Comparison of ENCODE assay signal across 16 cellular contexts in genomic region chr1:23772854-23773242, GRCh38.
"Had no signal": no experiment of that assay in that cellular context is flagged by ENCODE, and none has a peak within 500 bp of the region (broad histone marks: within the 10 kb centered on the region; RNA-seq: fewer than 3 reads in every experiment).

No MANE protein-coding gene starts in this region.

- H3K4me3 Mint-ChIP-seq: activated CD4-positive, alpha-beta memory T cell treated with anti-CD3 and anti-CD28 coated beads for 36 hours; activated CD4-positive, alpha-beta T cell treated with anti-CD3 and anti-CD28 coated beads, Interleukin-2, amount 10 ng/mL, durations not matched to agents 24 days and 14 days; activated naive CD4-positive, alpha-beta T cell treated with anti-CD3 and anti-CD28 coated beads for 36 hours; activated naive CD8-positive, alpha-beta T cell treated with anti-CD3 and anti-CD28 coated beads, Interleukin-2, amount 10 ng/mL, durations not matched to agents 7 days and 5 days; activated T-helper 1 cell treated with anti-CD3 and anti-CD28 coated beads, Interleukin-12 subunit alpha, Interleukin-12 subunit beta, Interleukin-2, Interleukin-4 antibody, amounts not matched to agents 30 ng/mL and 10 ng/mL and 1 ng/mL, durations not matched to agents 14 hours and 24 hours and 36 hours; natural killer cell treated with Interleukin-12 subunit alpha and Interleukin-12 subunit beta and Interleukin-15 and Interleukin-18, amount 100 ng/mL, for 72 hours had no signal

- H3K9me3 Mint-ChIP-seq: activated CD4-positive, alpha-beta memory T cell treated with anti-CD3 and anti-CD28 coated beads for 36 hours; activated CD4-positive, alpha-beta T cell treated with anti-CD3 and anti-CD28 coated beads, Interleukin-2, amount 10 ng/mL, durations not matched to agents 24 days and 14 days; activated naive CD4-positive, alpha-beta T cell treated with anti-CD3 and anti-CD28 coated beads for 36 hours; activated naive CD8-positive, alpha-beta T cell treated with anti-CD3 and anti-CD28 coated beads, Interleukin-2, amount 10 ng/mL, durations not matched to agents 7 days and 5 days; activated T-helper 1 cell treated with anti-CD3 and anti-CD28 coated beads, Interleukin-12 subunit alpha, Interleukin-12 subunit beta, Interleukin-2, Interleukin-4 antibody, amounts not matched to agents 30 ng/mL and 10 ng/mL and 1 ng/mL, durations not matched to agents 14 hours and 24 hours and 36 hours; natural killer cell treated with Interleukin-12 subunit alpha and Interleukin-12 subunit beta and Interleukin-15 and Interleukin-18, amount 100 ng/mL, for 72 hours had no signal

- H3K27me3 Mint-ChIP-seq: activated CD4-positive, alpha-beta memory T cell treated with anti-CD3 and anti-CD28 coated beads for 36 hours; activated CD4-positive, alpha-beta T cell treated with anti-CD3 and anti-CD28 coated beads, Interleukin-2, amount 10 ng/mL, durations not matched to agents 24 days and 14 days; activated naive CD8-positive, alpha-beta T cell treated with anti-CD3 and anti-CD28 coated beads, Interleukin-2, amount 10 ng/mL, durations not matched to agents 7 days and 5 days; natural killer cell treated with Interleukin-12 subunit alpha and Interleukin-12 subunit beta and Interleukin-15 and Interleukin-18, amount 100 ng/mL, for 72 hours had no signal

- H3K36me3 Mint-ChIP-seq: natural killer cell treated with Interleukin-12 subunit alpha and Interleukin-12 subunit beta and Interleukin-15 and Interleukin-18, amount 100 ng/mL, for 72 hours had no signal

- H3K36me3 ChIP-seq: brain microvascular endothelial cell, left lung, transverse colon had no signal

- H3K9me3 ChIP-seq: ascending aorta, left lung, lower lobe of right lung, mucosa of descending colon, spleen, testis, transverse colon had no signal

- H3K4me3 ChIP-seq: left lung, lower lobe of right lung, mucosa of descending colon, spleen, testis, transverse colon had no signal

- H3K27me3 ChIP-seq: ascending aorta, brain microvascular endothelial cell, dorsolateral prefrontal cortex, left lung, spleen, testis, transverse colon had no signal

- H3K27ac Mint-ChIP-seq: activated CD4-positive, alpha-beta memory T cell treated with anti-CD3 and anti-CD28 coated beads for 36 hours; activated CD4-positive, alpha-beta T cell treated with anti-CD3 and anti-CD28 coated beads, Interleukin-2, amount 10 ng/mL, durations not matched to agents 24 days and 14 days; activated naive CD4-positive, alpha-beta T cell treated with anti-CD3 and anti-CD28 coated beads for 36 hours; activated naive CD8-positive, alpha-beta T cell treated with anti-CD3 and anti-CD28 coated beads, Interleukin-2, amount 10 ng/mL, durations not matched to agents 7 days and 5 days; activated T-helper 1 cell treated with anti-CD3 and anti-CD28 coated beads, Interleukin-12 subunit alpha, Interleukin-12 subunit beta, Interleukin-2, Interleukin-4 antibody, amounts not matched to agents 30 ng/mL and 10 ng/mL and 1 ng/mL, durations not matched to agents 14 hours and 24 hours and 36 hours; natural killer cell treated with Interleukin-12 subunit alpha and Interleukin-12 subunit beta and Interleukin-15 and Interleukin-18, amount 100 ng/mL, for 72 hours had no signal

- H3K27ac ChIP-seq: ascending aorta, brain microvascular endothelial cell, coronary artery, dorsolateral prefrontal cortex, left lung, lower lobe of right lung, spleen, testis, transverse colon had no signal
